7 cellular contexts compared by ENCODE assay signal in genomic region chr17:74636541-74636940, GRCh38. TPM values are rescaled to one million over a fixed set of nuclear protein-coding genes. Genes with fewer than 3 reads are reported as not detected.
"Had no signal": no experiment of that assay in that cellular context is flagged by ENCODE, and none has a peak within 500 bp of the region (broad histone marks: within the 10 kb centered on the region; RNA-seq: fewer than 3 reads in every experiment).

No MANE protein-coding gene starts in this region.

RNA-seq across cellular contexts. Expression of gene CD300E, which starts 13.0 kb away (rescaled TPM):
- total RNA-seq: GM23248, H4, HepG2, HFFc6, HT1080 had no signal
- polyA plus RNA-seq: GM23248, HepG2 had no signal

RNA-seq across cellular contexts. Expression of gene CD300LD, which starts 44.5 kb away (rescaled TPM):
- total RNA-seq: GM23248, H4, H7, HepG2, HFFc6, HT1080 had no signal
- polyA plus RNA-seq: GM23248, HepG2, IgD-negative memory B cell had no signal
